ENCODE assay signal across 8 cellular contexts in the genomic region with DNA sequence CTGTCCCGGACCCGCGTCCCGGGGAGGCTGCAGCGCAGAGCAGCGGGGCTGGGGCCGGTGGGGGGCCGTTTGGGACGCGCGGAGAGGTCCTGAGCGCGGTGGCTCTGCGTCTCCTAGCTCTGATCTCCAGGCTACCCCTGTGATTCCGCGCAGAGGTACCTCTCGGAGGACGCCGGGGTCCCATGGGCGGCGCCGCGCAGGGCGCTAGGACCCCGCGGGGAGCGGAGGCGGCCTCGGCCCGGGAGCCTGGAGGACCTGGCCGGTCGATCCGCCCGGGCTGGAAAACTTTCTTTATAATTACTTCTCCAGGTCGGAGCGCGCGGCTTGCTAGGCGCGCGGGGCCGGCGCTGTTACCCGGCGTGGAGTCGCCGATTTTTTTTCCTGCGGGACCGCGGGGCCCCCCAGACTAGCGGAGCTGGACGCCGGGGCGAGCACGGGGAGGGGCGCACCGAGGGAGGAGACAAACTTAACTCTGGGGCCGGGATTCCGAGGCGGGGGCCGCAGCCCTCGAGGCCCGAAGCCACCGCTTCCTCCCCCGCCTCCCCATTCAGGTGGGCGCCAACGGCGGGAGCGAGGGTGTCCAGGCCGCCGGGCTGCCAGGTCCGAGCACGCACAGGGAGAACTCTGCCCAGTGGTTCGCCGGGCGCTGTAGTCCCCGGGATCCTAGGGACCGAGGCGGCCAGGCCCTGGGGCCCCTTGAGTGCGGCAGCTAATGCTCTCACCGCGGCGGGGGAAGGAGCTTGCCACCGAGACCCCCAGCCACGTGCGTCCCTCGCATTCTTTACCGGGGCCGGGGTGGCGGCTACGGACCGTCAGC. TPM values are rescaled to one million over a fixed set of nuclear protein-coding genes. Genes with fewer than 3 reads are reported as not detected.
DNase-seq lines count a peak whose midpoint lies in the region; ATAC-seq and TF ChIP-seq lines count a peak whose summit lies in the region.

No MANE protein-coding gene starts in this region.

- H3K9me3 ChIP-seq in Caco-2 (no peaks in the 10 kb centered on the region), H9 (ENCODE audit: control insufficient read depth, low read depth, low read length) (no peaks in the 10 kb centered on the region)

- no peak overlapping the region for H4K8ac ChIP-seq in H9 (replicated peaks; ENCODE audit: insufficient read length, low read depth, low read length)

- H3K27ac Mint-ChIP-seq in Caco-2 (ENCODE audit: unreplicated experiment) (peak overlapping the region; percentile 73), H9 (no peak overlapping the region)
- H3K27ac Mint-ChIP-seq in central memory CD8-positive, alpha-beta T cell (ENCODE audit: low read depth): no peak overlapping the region
- no peak overlapping the region for H3K27ac Mint-ChIP-seq in stimulated activated naive B cell treated with anti-CD40 and anti-IgM and Interleukin-4, amounts not matched to agents 10 μg/mL and 1 μg/mL and 100 μg/mL, for 72 hours

- peak overlapping the region; percentile 74 for H3K18ac ChIP-seq in H9 (ENCODE audit: insufficient read length, low read depth, low read length)

- POLR2A ChIA-PET in Caco-2 (lab: Charles Lee): interaction anchor here (0.5 to 2.3 kb wide), 22 partner anchors 8 to 219 kb away, joined by 3 to 82 read pairs (median 5); a partner anchor contains a TSS

- no peak overlapping the region for H2BK15ac ChIP-seq in H9 (ENCODE audit: low read depth, low read length)

- no peak overlapping the region for H3K23ac ChIP-seq in H9 (ENCODE audit: insufficient read length, low read depth, low read length)

- peak overlapping the region; percentile 87 for H3K4me3 ChIP-seq in Caco-2 (ENCODE audit: low read depth, low read length)

- H3K4me2 ChIP-seq in H9 (ENCODE audit: insufficient read depth, insufficient read length, low read length): peak overlapping the region; percentile 40

- peak in 1 of 2 experiments; percentile 82 for DNase-seq in Caco-2
- DNase-seq in H9: peak; percentile 66
- DNase-seq in NCI-H526 (lab: John Stamatoyannopoulos, UW): peak; percentile 68 to 91
- DNase-seq in central memory CD8-positive, alpha-beta T cell (ENCODE audit: low spot score in 2 of 2): no peak
- DNase-seq in kidney tubule cell (ENCODE audit: low spot score): peak; percentile 56
- DNase-seq in stimulated activated naive B cell treated with anti-CD40 and anti-IgM and Interleukin-4, amounts not matched to agents 10 μg/mL and 1 μg/mL and 100 μg/mL, for 72 hours: no peak
- no peak for DNase-seq in activated gamma-delta T cell treated with Interleukin-2 at 50 U/mL for 16 hours
- DNase-seq in COLO829 (ENCODE audit: low spot score): no peak

- no CpG with 5 or more reads among the region's 92 CpGs for WGBS in H9 (ENCODE audit: extremely low coverage, insufficient read length, low lambda C conversion rate)

- H3K4me1 ChIP-seq in Caco-2 (peaks cover 47% of the 10 kb centered on the region), H9 (ENCODE audit: insufficient read depth, low read length) (no peaks in the 10 kb centered on the region)

- peaks cover 4% of the 10 kb centered on the region for H3K36me3 ChIP-seq in Caco-2 (ENCODE audit: control insufficient read depth, insufficient read depth, low read length)

- no peak overlapping the region for H4K5ac ChIP-seq in H9 (ENCODE audit: insufficient read length, low read depth, low read length)

- no peak overlapping the region for H2AK5ac ChIP-seq in H9 (ENCODE audit: insufficient read length, low read length)

- H3K23me2 ChIP-seq in H9 (ENCODE audit: insufficient read length, low read depth, low read length, poor library complexity, severe bottlenecking): peaks cover 3% of the 10 kb centered on the region

- no peak overlapping the region for H3K9ac ChIP-seq in H9 (ENCODE audit: extremely low read depth, insufficient read length, low read length)

- H2BK12ac ChIP-seq in H9 (ENCODE audit: insufficient read length, low read depth, low read length): no peak overlapping the region

- no peaks in the 10 kb centered on the region for H3K79me1 ChIP-seq in H9 (ENCODE audit: insufficient read depth, low read depth, low read length, poor library complexity, severe bottlenecking)

- no peaks in the 10 kb centered on the region for H3K79me2 ChIP-seq in H9 (ENCODE audit: insufficient read depth, low read length)

- H4K91ac ChIP-seq in H9 (ENCODE audit: insufficient read length, low read depth, low read length): no peak overlapping the region

- no peaks in the 10 kb centered on the region for H3K27me3 Mint-ChIP-seq in Caco-2 (ENCODE audit: insufficient read depth, unreplicated experiment)
- H3K27me3 Mint-ChIP-seq in H9 (ENCODE audit: low read depth): peaks cover 48% of the 10 kb centered on the region
- H3K27me3 Mint-ChIP-seq in central memory CD8-positive, alpha-beta T cell: peaks cover 10% of the 10 kb centered on the region
- H3K27me3 Mint-ChIP-seq in stimulated activated naive B cell treated with anti-CD40 and anti-IgM and Interleukin-4, amounts not matched to agents 10 μg/mL and 1 μg/mL and 100 μg/mL, for 72 hours: peaks cover 45 to 60% of the 10 kb centered on the region in 2 donors

- no TSS peak for BruUV-seq in Caco-2 (replicated peaks; lab: Mats Ljungman, UMichigan)

- no peak overlapping the region for H3K27ac ChIP-seq in H9 (ENCODE audit: insufficient read length, low read depth, low read length)

- ATAC-seq in central memory CD8-positive, alpha-beta T cell (replicated peaks; ENCODE audit: extremely low read depth, poor library complexity, severe bottlenecking): peak; percentile 5
- ATAC-seq in stimulated activated naive B cell treated with anti-CD40 and anti-IgM and Interleukin-4, amounts not matched to agents 10 μg/mL and 1 μg/mL and 100 μg/mL, for 72 hours (replicated peaks): peak; percentile 56 to 57

- TF ChIP-seq CTCF in Caco-2 (IDR thresholded peaks at IDR 0.05; ENCODE audit: insufficient read depth in 1 of 2, low read depth in 1 of 2, low read length in 1 of 2, severe bottlenecking in 1 of 2, unreplicated experiment in 1 of 2) (peak in 1 of 2 experiments; percentile 1), H9 (conservative IDR thresholded peaks at IDR 0.05) (no peak)

- H3K4me1 Mint-ChIP-seq in Caco-2 (ENCODE audit: low read depth, unreplicated experiment) (peaks cover 41% of the 10 kb centered on the region), H9 (peaks cover 20 to 23% of the 10 kb centered on the region in 2 experiments)
- H3K4me1 Mint-ChIP-seq in central memory CD8-positive, alpha-beta T cell: peaks cover 5% of the 10 kb centered on the region
- H3K4me1 Mint-ChIP-seq in stimulated activated naive B cell treated with anti-CD40 and anti-IgM and Interleukin-4, amounts not matched to agents 10 μg/mL and 1 μg/mL and 100 μg/mL, for 72 hours: peaks cover 5 to 18% of the 10 kb centered on the region in 2 donors

- no peak overlapping the region for H2AFZ ChIP-seq in H9 (ENCODE audit: low read length)

- no peaks in the 10 kb centered on the region for H3K27me3 ChIP-seq in Caco-2 (replicated peaks; ENCODE audit: control insufficient read depth, insufficient read depth, low read length)
- peaks cover 18% of the 10 kb centered on the region; the same call in 1 of the 2 replicates for H3K27me3 ChIP-seq in H9 (ENCODE audit: insufficient read depth, low read length)

- H3K4ac ChIP-seq in H9 (ENCODE audit: low read depth, low read length): no peak overlapping the region

- H3K9me3 Mint-ChIP-seq in Caco-2 (ENCODE audit: unreplicated experiment) (peaks cover 12% of the 10 kb centered on the region), H9 (no peaks in the 10 kb centered on the region)
- no peaks in the 10 kb centered on the region for H3K9me3 Mint-ChIP-seq in central memory CD8-positive, alpha-beta T cell
- H3K9me3 Mint-ChIP-seq in stimulated activated naive B cell treated with anti-CD40 and anti-IgM and Interleukin-4, amounts not matched to agents 10 μg/mL and 1 μg/mL and 100 μg/mL, for 72 hours: no peaks in the 10 kb centered on the region

- H3K56ac ChIP-seq in H9 (ENCODE audit: insufficient read length, low read depth, low read length): no peak overlapping the region

- peak overlapping the region; percentile 67 for H3K14ac ChIP-seq in H9 (ENCODE audit: insufficient read depth, low read length)

- H3K36me3 Mint-ChIP-seq in Caco-2 (ENCODE audit: insufficient read depth, unreplicated experiment) (peaks cover 40% of the 10 kb centered on the region), H9 (ENCODE audit: insufficient read depth in 1 of 3, low read depth in 3 of 3) (peaks cover 0 to 7% (median 0%) of the 10 kb centered on the region in 3 experiments; a peak in 1 of 7 replicates)
- peaks cover 3% of the 10 kb centered on the region for H3K36me3 Mint-ChIP-seq in central memory CD8-positive, alpha-beta T cell (ENCODE audit: insufficient read depth)
- no peaks in the 10 kb centered on the region for H3K36me3 Mint-ChIP-seq in stimulated activated naive B cell treated with anti-CD40 and anti-IgM and Interleukin-4, amounts not matched to agents 10 μg/mL and 1 μg/mL and 100 μg/mL, for 72 hours

- H2BK20ac ChIP-seq in H9 (ENCODE audit: low read depth, low read length, poor library complexity, severe bottlenecking): no peak overlapping the region

- peak overlapping the region; percentile 85 for H3K4me3 Mint-ChIP-seq in Caco-2 (ENCODE audit: unreplicated experiment)
- H3K4me3 Mint-ChIP-seq in H9: peak overlapping the region; percentile 67 to 79
- H3K4me3 Mint-ChIP-seq in central memory CD8-positive, alpha-beta T cell: peak overlapping the region; percentile 76
- peak overlapping the region; percentile 76 to 92 for H3K4me3 Mint-ChIP-seq in stimulated activated naive B cell treated with anti-CD40 and anti-IgM and Interleukin-4, amounts not matched to agents 10 μg/mL and 1 μg/mL and 100 μg/mL, for 72 hours

- no peaks in the 10 kb centered on the region for H4K20me1 ChIP-seq in H9 (ENCODE audit: control insufficient read depth, insufficient read depth, insufficient read length)

- H2BK5ac ChIP-seq in H9 (ENCODE audit: insufficient read length, low read length): no peak overlapping the region

- no peak overlapping the region for H3T11ph ChIP-seq in H9 (ENCODE audit: low read length)

- CTCF ChIA-PET in Caco-2 (lab: Charles Lee): interaction anchor here (0.6 to 2.2 kb wide), 16 partner anchors 8 to 126 kb away, joined by 3 to 32 read pairs (median 6); a partner anchor contains a TSS

- intact Hi-C loops in Caco-2 (cut with micrococcal nuclease; ENCODE audit: unreplicated experiment): loop anchor here (1.0 to 5.0 kb wide), 8 partner anchors 10 to 126 kb away; no protein-coding TSS in a partner anchor

- H2BK120ac ChIP-seq in H9 (ENCODE audit: low read depth, low read length, poor library complexity, severe bottlenecking): no peak overlapping the region

RNA-seq across cellular contexts. Expression of a gene that starts 0.8 kb away (rescaled TPM):
- total RNA-seq in Caco-2 (2022) (97.9 and 110 TPM in 2 replicates), H9 (2021) (3.2 and 3.7 TPM in 2 replicates)

Comparison
In these comparisons a context has a peak if more than half of its experiments do, and no peak if none do; other contexts are left out.
1. DNase-seq: peak in H9 (single experiment), NCI-H526 (2 of 2) and kidney tubule cell (single experiment); none in central memory CD8-positive, alpha-beta T cell (0 of 2), stimulated activated naive B cell treated with anti-CD40 and anti-IgM and Interleukin-4, amounts not matched to agents 10 μg/mL and 1 μg/mL and 100 μg/mL, for 72 hours (single experiment), activated gamma-delta T cell treated with Interleukin-2 at 50 U/mL for 16 hours (single experiment) and COLO829 (single experiment).
2. RNA of a gene that starts 0.8 kb away (total RNA-seq): 97.9 to 110 TPM in Caco-2; 3.2 to 3.7 TPM in H9; every median in the first group is over 10 times any median in the second.
3. Peak in every context shown above with its lines, with median percentiles within 50 percentile points of each other: H3K4me3 Mint-ChIP-seq.